Comparison of ENCODE assay signal across 25 cellular contexts in the genomic region with DNA sequence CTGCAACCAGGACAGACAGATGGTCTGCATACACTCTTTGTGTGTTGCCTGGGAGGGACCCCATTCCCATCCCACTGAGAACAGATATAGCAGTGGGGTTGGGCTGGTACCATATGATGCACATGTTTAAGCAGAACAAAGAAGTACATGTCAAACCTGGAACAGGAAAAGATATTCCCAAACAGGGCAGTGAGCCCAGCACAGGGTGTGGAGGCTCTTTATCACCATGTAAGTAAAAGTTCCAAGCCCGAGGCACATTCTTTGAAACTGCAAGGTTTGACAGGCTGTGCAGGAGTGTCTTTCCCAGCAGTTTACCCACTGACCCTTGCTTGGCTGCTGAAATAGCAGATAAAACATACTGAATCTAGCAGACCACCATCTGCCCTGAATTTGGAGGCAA.
"Had no signal": no experiment of that assay in that cellular context is flagged by ENCODE, and none has a peak within 500 bp of the region (broad histone marks: within the 10 kb centered on the region; RNA-seq: fewer than 3 reads in every experiment).

No MANE protein-coding gene starts in this region.

- DNase-seq: activated B cell treated with CpG ODN at 0.5 μM for 24 hours; activated CD4-positive, alpha-beta T cell treated with anti-CD3 and anti-CD28 coated beads, Interleukin-2, amount 50 U/mL, for 1 hour; activated CD8-positive, alpha-beta memory T cell treated with anti-CD3 and anti-CD28 coated beads, Interleukin-2, amount 10 ng/mL, durations not matched to agents 7 days and 5 days; activated CD8-positive, alpha-beta T cell treated with anti-CD3 and anti-CD28 coated beads, Interleukin-2, amount 10 ng/mL, durations not matched to agents 7 days and 5 days; activated naive CD8-positive, alpha-beta T cell treated with anti-CD3 and anti-CD28 coated beads, Interleukin-2, amount 50 U/mL, for 24 hours; activated T-cell treated with anti-CD3 and anti-CD28 coated beads, Interleukin-2, amount 50 U/mL, for 48 hours; cerebellar nuclear complex; colonic mucosa; dorsolateral prefrontal cortex; effector memory CD4-positive, alpha-beta T cell; erythroblast; foreskin fibroblast; heart left ventricle; left ventricle myocardium inferior; naive thymus-derived CD4-positive, alpha-beta T cell; pancreas; retina; sigmoid colon; small intestine; stimulated activated CD4-positive, alpha-beta T cell treated with anti-CD3 and anti-CD28 coated beads, Interleukin-4, amount 100 ng/mL, for 24 hours; substantia nigra; T-cell had no signal

- H3K4me3 ChIP-seq: cardiac muscle cell, colonic mucosa, dorsolateral prefrontal cortex, heart left ventricle, left ventricle myocardium inferior, lung, pancreas, prostate gland, sigmoid colon had no signal

- H3K4me1 ChIP-seq: colonic mucosa, pancreas, prostate gland had no signal

- H3K27ac ChIP-seq: cardiac muscle cell, colonic mucosa, dorsolateral prefrontal cortex, heart left ventricle, left ventricle myocardium inferior, pancreas, prostate gland, sigmoid colon had no signal

- H3K27me3 ChIP-seq: cardiac muscle cell, colonic mucosa, dorsolateral prefrontal cortex, heart left ventricle, pancreas, sigmoid colon had no signal

- H3K36me3 ChIP-seq: cardiac muscle cell, colonic mucosa, heart left ventricle, left ventricle myocardium inferior, pancreas, prostate gland, sigmoid colon had no signal

- H3K9me3 ChIP-seq: colonic mucosa, heart left ventricle, pancreas, prostate gland, sigmoid colon had no signal
